ENCODE assay signal across 1 cellular context in genomic region chr1:231027136-231027925, GRCh38.
TF ChIP-seq lines count a peak whose summit lies in the region.

No MANE protein-coding gene starts in this region.

TF ChIP-seq in HepG2, 621 proteins besides CTCF, POLR2A, EP300 and RAD21:
- TF ChIP-seq FOSL2 (CRISPR knock-in tag; IDR thresholded peaks at IDR 0.05) (peak; percentile 35; the same call in 1 of the 2 replicates), CEBPG (CRISPR knock-in tag; IDR thresholded peaks at IDR 0.05) (peak; percentile 13; the same call in 1 of the 2 replicates), ZNF101 (CRISPR knock-in tag; IDR thresholded peaks at IDR 0.05; ENCODE audit: borderline replicate concordance, low read depth) (no peak), PRDM15 (CRISPR knock-in tag; IDR thresholded peaks at IDR 0.05) (peak; percentile 47; the same call in 1 of the 2 replicates), RARA (CRISPR knock-in tag; IDR thresholded peaks at IDR 0.05) (peak; percentile 23; the same call in 1 of the 2 replicates), CEBPB (IDR thresholded peaks at IDR 0.05; ENCODE audit: borderline replicate concordance, low read depth, low read length) (peak; percentile 57; the same call in 1 of the 2 replicates), YEATS2 (CRISPR knock-in tag; IDR thresholded peaks at IDR 0.05; ENCODE audit: borderline replicate concordance) (no peak)
